9 cellular contexts compared by ENCODE assay signal in the genomic region with DNA sequence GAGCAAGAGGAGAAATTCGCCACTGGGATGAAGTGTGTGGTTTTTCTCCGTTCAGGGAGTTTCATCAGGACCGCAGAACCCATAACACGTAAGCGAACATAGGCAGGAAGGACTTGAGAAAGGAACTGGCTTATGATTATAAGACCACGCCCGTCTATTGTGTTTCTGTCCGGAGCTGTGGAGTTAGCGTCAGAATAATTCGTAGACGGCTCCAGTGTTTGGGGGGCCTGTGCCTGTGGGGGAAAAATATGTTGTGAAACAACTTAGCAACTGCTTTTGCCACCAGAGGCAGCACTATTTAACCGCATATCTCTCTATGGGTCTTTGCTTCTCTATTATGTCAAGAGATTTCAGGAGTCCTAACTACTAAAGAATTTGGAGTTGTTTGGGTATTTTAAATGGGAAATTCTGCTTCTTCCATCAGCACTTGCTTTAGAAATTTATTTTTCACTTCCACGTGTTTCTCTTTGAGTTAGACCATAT. TPM values are rescaled to one million over a fixed set of nuclear protein-coding genes. Genes with fewer than 3 reads are reported as not detected.
DNase-seq lines count a peak whose midpoint lies in the region; ATAC-seq and TF ChIP-seq lines count a peak whose summit lies in the region.
"Had no signal": no experiment of that assay in that cellular context is flagged by ENCODE, and none has a peak within 500 bp of the region (broad histone marks: within the 10 kb centered on the region; RNA-seq: fewer than 3 reads in every experiment).

No MANE protein-coding gene starts in this region.

- peak; percentile 67 for ATAC-seq in upper lobe of right lung
- ATAC-seq in HG02970 (IDR thresholded peaks at IDR 0.05; ENCODE audit: low FRiP score, unreplicated experiment), result no peak
- no peak for ATAC-seq in GM21786 (IDR thresholded peaks at IDR 0.05; ENCODE audit: unreplicated experiment)

- TF ChIP-seq CTCF in endodermal cell (conservative IDR thresholded peaks at IDR 0.05) (peak; percentile 57), upper lobe of right lung (IDR thresholded peaks at IDR 0.05) (peak; percentile 28)

- peak overlapping the region; percentile 83 for H3K56ac ChIP-seq in mesendoderm (ENCODE audit: low read length)

- H3K36me3 ChIP-seq in endodermal cell (ENCODE audit: control insufficient read depth, insufficient read depth, low read length) (no peaks in the 10 kb centered on the region), mesendoderm (ENCODE audit: control insufficient read depth, insufficient read depth, low read length) (no peaks in the 10 kb centered on the region), upper lobe of right lung (no peaks in the 10 kb centered on the region)

- H3K18ac ChIP-seq in mesendoderm (ENCODE audit: low read length), result no peak overlapping the region

- no peak overlapping the region for H2BK15ac ChIP-seq in mesendoderm (replicated peaks; ENCODE audit: low read depth)

- no peak overlapping the region for H3K9ac ChIP-seq in endodermal cell (ENCODE audit: extremely low read depth, low read length, poor library complexity, severe bottlenecking)
- H3K9ac ChIP-seq in mesendoderm (ENCODE audit: low read length), result peak overlapping the region; percentile 62

- no peak overlapping the region for H3K27ac Mint-ChIP-seq in activated naive CD4-positive, alpha-beta T cell treated with anti-CD3 and anti-CD28 coated beads, Interleukin-2, amount 10 ng/mL, durations not matched to agents 7 days and 5 days
- no peak overlapping the region for H3K27ac Mint-ChIP-seq in endodermal cell

- H3K4me2 ChIP-seq in mesendoderm (ENCODE audit: low read length), result peak overlapping the region; percentile 38

- peaks cover 7% of the 10 kb centered on the region for H3K9me3 ChIP-seq in endodermal cell (ENCODE audit: control insufficient read depth, low read length)
- no peaks in the 10 kb centered on the region for H3K9me3 ChIP-seq in upper lobe of right lung

- H3K27me3 Mint-ChIP-seq in activated naive CD4-positive, alpha-beta T cell treated with anti-CD3 and anti-CD28 coated beads, Interleukin-2, amount 10 ng/mL, durations not matched to agents 7 days and 5 days, result peaks cover 45% of the 10 kb centered on the region
- peaks cover 79% of the 10 kb centered on the region for H3K27me3 Mint-ChIP-seq in endodermal cell (ENCODE audit: insufficient read depth)

- H3K4me1 ChIP-seq in endodermal cell (ENCODE audit: control insufficient read depth, insufficient read depth, low read length) (no peaks in the 10 kb centered on the region), mesendoderm (ENCODE audit: control insufficient read depth, low read depth, low read length) (peaks cover 4% of the 10 kb centered on the region), upper lobe of right lung (no peaks in the 10 kb centered on the region)

- H3K9me3 Mint-ChIP-seq in activated naive CD4-positive, alpha-beta T cell treated with anti-CD3 and anti-CD28 coated beads, Interleukin-2, amount 10 ng/mL, durations not matched to agents 7 days and 5 days, result no peaks in the 10 kb centered on the region
- no peaks in the 10 kb centered on the region for H3K9me3 Mint-ChIP-seq in endodermal cell

- no peak for DNase-seq in activated naive CD4-positive, alpha-beta T cell treated with anti-CD3 and anti-CD28 coated beads, Interleukin-2, amount 10 ng/mL, durations not matched to agents 7 days and 5 days
- no peak for DNase-seq in activated naive CD4-positive, alpha-beta T cell (lab: John Stamatoyannopoulos, UW)
- no peak for DNase-seq in endodermal cell
- DNase-seq in mesendoderm, result peak; percentile 52
- no peak for DNase-seq in upper lobe of right lung
- DNase-seq in DMS79 (lab: John Stamatoyannopoulos, UW), result no peak

- WGBS in endodermal cell (ENCODE audit: insufficient coverage in 1 of 2, insufficient read length in 1 of 2), 2 experiments, result 75 to 82% methylated on average over 11 to 13 of the region's 13 CpGs
- WGBS in mesendoderm (ENCODE audit: extremely low coverage, insufficient coverage, low lambda C conversion rate), result no CpG with 5 or more reads among the region's 13 CpGs

- H2BK120ac ChIP-seq in mesendoderm (ENCODE audit: low read depth, low read length), result no peak overlapping the region

- no peaks in the 10 kb centered on the region for H3K36me3 Mint-ChIP-seq in activated naive CD4-positive, alpha-beta T cell treated with anti-CD3 and anti-CD28 coated beads, Interleukin-2, amount 10 ng/mL, durations not matched to agents 7 days and 5 days
- no peaks in the 10 kb centered on the region for H3K36me3 Mint-ChIP-seq in endodermal cell (ENCODE audit: low read depth)

- H3K79me2 ChIP-seq in mesendoderm (ENCODE audit: control insufficient read depth, insufficient read depth, low read length), result no peaks in the 10 kb centered on the region

- H2BK5ac ChIP-seq in mesendoderm (ENCODE audit: low read length), result no peak overlapping the region

- CTCF ChIA-PET in activated naive CD4-positive, alpha-beta T cell treated with anti-CD3 and anti-CD28 coated beads, Interleukin-2, amount 10 ng/mL, durations not matched to agents 7 days and 5 days (lab: Charles Lee), result no interaction called here

- intact Hi-C loops in upper lobe of right lung (cut with DNase I), result no loop called here

- H3K23ac ChIP-seq in mesendoderm (ENCODE audit: low read length), result no peak overlapping the region

- H3K4me3 ChIP-seq in endodermal cell (ENCODE audit: low read length) (no peak overlapping the region), mesendoderm (ENCODE audit: low read length) (no peak overlapping the region), upper lobe of right lung (peak overlapping the region; percentile 51)

- H3K79me1 ChIP-seq in mesendoderm (ENCODE audit: low read length), result no peaks in the 10 kb centered on the region

- H4K5ac ChIP-seq in mesendoderm (ENCODE audit: low read length), result no peak overlapping the region

- peak overlapping the region; percentile 47 for H3K4me3 Mint-ChIP-seq in activated naive CD4-positive, alpha-beta T cell treated with anti-CD3 and anti-CD28 coated beads, Interleukin-2, amount 10 ng/mL, durations not matched to agents 7 days and 5 days
- peak overlapping the region; percentile 52 for H3K4me3 Mint-ChIP-seq in endodermal cell

- no peak overlapping the region for H3K27ac ChIP-seq in endodermal cell (ENCODE audit: low read depth, low read length)
- no peak overlapping the region for H3K27ac ChIP-seq in mesendoderm (ENCODE audit: low read depth, low read length)
- H3K27ac ChIP-seq in upper lobe of right lung, result peak overlapping the region; percentile 87
- H3K27ac ChIP-seq: C4-2B had no signal

- H3K27me3 ChIP-seq in endodermal cell (ENCODE audit: control insufficient read depth, insufficient read depth, low read length, poor library complexity, severe bottlenecking), result peaks cover 52% of the 10 kb centered on the region
- peaks cover 15% of the 10 kb centered on the region for H3K27me3 ChIP-seq in mesendoderm (ENCODE audit: insufficient read depth, low read length, poor library complexity)
- peaks cover 23% of the 10 kb centered on the region for H3K27me3 ChIP-seq in upper lobe of right lung

- no peak overlapping the region for H3K4ac ChIP-seq in mesendoderm (ENCODE audit: low read depth, low read length)

- no peak overlapping the region for H4K8ac ChIP-seq in mesendoderm (ENCODE audit: low read depth, low read length)

- peaks cover 14% of the 10 kb centered on the region for H3K4me1 Mint-ChIP-seq in activated naive CD4-positive, alpha-beta T cell treated with anti-CD3 and anti-CD28 coated beads, Interleukin-2, amount 10 ng/mL, durations not matched to agents 7 days and 5 days
- H3K4me1 Mint-ChIP-seq in endodermal cell, result no peaks in the 10 kb centered on the region

- no peak overlapping the region for H2AK5ac ChIP-seq in mesendoderm (ENCODE audit: low read length)

RNA-seq across cellular contexts. Expression of gene CLEC14A, which starts 0.5 kb away (rescaled TPM):
- total RNA-seq in endodermal cell, result under 1 TPM; 0.29 to 0.59 TPM
- not detected for polyA plus RNA-seq in endodermal cell (2013, experiment 1 of 2)
- polyA plus RNA-seq in endodermal cell (2013, experiment 2 of 2), result 0.12 TPM
- 0.24 TPM for polyA plus RNA-seq in mesendoderm (2013, experiment 1 of 2)
- 0.24 TPM for polyA plus RNA-seq in mesendoderm (2013, experiment 2 of 2)
- total RNA-seq in upper lobe of right lung, result 87.6 TPM

RNA-seq across cellular contexts. Expression of gene SSTR1, which starts 48.7 kb away (rescaled TPM):
- total RNA-seq in endodermal cell (1 to 10 TPM in 1 of 2 donors, under 1 TPM in 1; 0.69 to 1.2 TPM), upper lobe of right lung (9.2 TPM)
- polyA plus RNA-seq in endodermal cell (2013, experiment 1 of 2), result 0.36 TPM
- 0.21 TPM for polyA plus RNA-seq in endodermal cell (2013, experiment 2 of 2)
- polyA plus RNA-seq in mesendoderm (2013, experiment 1 of 2), result 0.74 TPM
- polyA plus RNA-seq in mesendoderm (2013, experiment 2 of 2), result 0.78 TPM

Comparison
In these comparisons a context has a peak if more than half of its experiments do, and no peak if none do; other contexts are left out.
1. RNA of gene CLEC14A, which starts 0.5 kb away (total RNA-seq): 87.6 TPM in upper lobe of right lung (single experiment); 0.29 to 0.59 TPM in endodermal cell; every median in the first group is over 10 times any median in the second.